ENCODE assay signal across 21 cellular contexts in the genomic region with DNA sequence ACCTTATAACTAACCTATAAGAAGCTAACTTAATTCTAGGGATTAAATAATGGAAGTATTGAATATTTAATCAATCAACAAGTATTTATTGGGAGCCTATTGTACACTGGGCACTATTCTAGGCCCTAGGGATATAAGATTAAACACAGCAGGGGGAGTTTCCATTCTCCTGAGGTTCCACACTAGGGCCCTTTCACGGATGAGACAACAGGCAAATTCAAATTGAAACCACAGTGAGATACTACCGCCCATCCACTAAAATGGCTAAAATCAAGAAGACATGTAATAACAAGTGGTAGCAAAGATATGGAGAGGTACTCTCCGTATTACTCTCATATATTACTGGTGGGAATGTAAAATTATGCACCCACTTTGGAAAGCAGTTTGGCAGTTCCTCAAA.
"Had no signal": no experiment of that assay in that cellular context is flagged by ENCODE, and none has a peak within 500 bp of the region (broad histone marks: within the 10 kb centered on the region; RNA-seq: fewer than 3 reads in every experiment).

No MANE protein-coding gene starts in this region.

- H3K4me1 ChIP-seq: body of pancreas, heart right ventricle, prostate gland had no signal

- H3K9me3 Mint-ChIP-seq: activated naive CD4-positive, alpha-beta T cell treated with anti-CD3 and anti-CD28 coated beads, Interleukin-2, amount 50 U/mL, for 24 hours; natural killer cell treated with Interleukin-12 subunit alpha and Interleukin-12 subunit beta and Interleukin-15 and Interleukin-18, amount 100 ng/mL, for 72 hours; type B pancreatic cell had no signal

- H3K4me3 ChIP-seq: body of pancreas, cardiac muscle cell, heart right ventricle, prostate gland, thoracic aorta had no signal

- H3K9me3 ChIP-seq: body of pancreas, heart right ventricle, prostate gland, thoracic aorta had no signal

- DNase-seq: activated CD4-positive, alpha-beta T cell treated with anti-CD3 and anti-CD28 coated beads, Interleukin-2, amount 10 ng/mL, durations not matched to agents 7 days and 5 days; activated CD4-positive, CD25-positive, alpha-beta regulatory T cell treated with anti-CD3 and anti-CD28 coated beads, Interleukin-2, amount 50 U/mL, for 72 hours; activated CD8-positive, alpha-beta T cell treated with anti-CD3 and anti-CD28 coated beads, Interleukin-2, amount 10 ng/mL, durations not matched to agents 7 days and 5 days; activated gamma-delta T cell treated with Interleukin-2 at 50 U/mL for 16 hours; activated T-cell treated with anti-CD3 and anti-CD28 coated beads, Interleukin-2, amount 50 U/mL, for 1 hour; anterior cingulate cortex; body of pancreas; cortex of kidney; heart right ventricle; islet precursor cell; left cardiac atrium; stimulated activated CD4-positive, alpha-beta T cell treated with anti-CD3 and anti-CD28 coated beads, Interleukin-4, amount 100 ng/mL, for 1 hour; stimulated activated naive CD4-positive, alpha-beta T cell treated with Interleukin-2 at 50 U/mL for 16 hours had no signal

- H3K4me1 Mint-ChIP-seq: activated CD4-positive, alpha-beta T cell treated with anti-CD3 and anti-CD28 coated beads, Interleukin-2, amount 10 ng/mL, durations not matched to agents 7 days and 5 days; activated naive CD4-positive, alpha-beta T cell treated with anti-CD3 and anti-CD28 coated beads, Interleukin-2, amount 50 U/mL, for 24 hours had no signal

- H3K27me3 ChIP-seq: body of pancreas, cardiac muscle cell, heart right ventricle had no signal

- H3K27ac Mint-ChIP-seq: activated CD4-positive, alpha-beta T cell treated with anti-CD3 and anti-CD28 coated beads, Interleukin-2, amount 10 ng/mL, durations not matched to agents 7 days and 5 days; activated CD8-positive, alpha-beta T cell treated with anti-CD3 and anti-CD28 coated beads, Interleukin-2, amount 10 ng/mL, durations not matched to agents 7 days and 5 days; activated naive CD4-positive, alpha-beta T cell treated with anti-CD3 and anti-CD28 coated beads, Interleukin-2, amount 50 U/mL, for 24 hours; natural killer cell treated with Interleukin-12 subunit alpha and Interleukin-12 subunit beta and Interleukin-15 and Interleukin-18, amount 100 ng/mL, for 72 hours; type B pancreatic cell had no signal

- H3K36me3 ChIP-seq: cardiac muscle cell, heart right ventricle, prostate gland, thoracic aorta had no signal

- H3K27ac ChIP-seq: body of pancreas, cardiac muscle cell, epithelial cell of prostate, heart right ventricle, prostate gland, thoracic aorta, VCaP had no signal

- ATAC-seq: activated CD8-positive, alpha-beta T cell treated with anti-CD3 and anti-CD28 coated beads, Interleukin-2, amount 10 ng/mL, durations not matched to agents 7 days and 5 days; body of pancreas; heart right ventricle; left cardiac atrium; natural killer cell treated with Interleukin-12 subunit alpha and Interleukin-12 subunit beta and Interleukin-15 and Interleukin-18, amount 100 ng/mL, for 72 hours had no signal

- H3K4me3 Mint-ChIP-seq: activated CD4-positive, alpha-beta T cell treated with anti-CD3 and anti-CD28 coated beads, Interleukin-2, amount 10 ng/mL, durations not matched to agents 7 days and 5 days; activated CD8-positive, alpha-beta T cell treated with anti-CD3 and anti-CD28 coated beads, Interleukin-2, amount 10 ng/mL, durations not matched to agents 7 days and 5 days; activated naive CD4-positive, alpha-beta T cell treated with anti-CD3 and anti-CD28 coated beads, Interleukin-2, amount 50 U/mL, for 24 hours; natural killer cell treated with Interleukin-12 subunit alpha and Interleukin-12 subunit beta and Interleukin-15 and Interleukin-18, amount 100 ng/mL, for 72 hours; type B pancreatic cell had no signal

- H3K27me3 Mint-ChIP-seq: activated CD4-positive, alpha-beta T cell treated with anti-CD3 and anti-CD28 coated beads, Interleukin-2, amount 10 ng/mL, durations not matched to agents 7 days and 5 days; activated naive CD4-positive, alpha-beta T cell treated with anti-CD3 and anti-CD28 coated beads, Interleukin-2, amount 50 U/mL, for 24 hours; natural killer cell treated with Interleukin-12 subunit alpha and Interleukin-12 subunit beta and Interleukin-15 and Interleukin-18, amount 100 ng/mL, for 72 hours; type B pancreatic cell had no signal
